Comparison of ENCODE assay signal across 23 cellular contexts in the genomic region with DNA sequence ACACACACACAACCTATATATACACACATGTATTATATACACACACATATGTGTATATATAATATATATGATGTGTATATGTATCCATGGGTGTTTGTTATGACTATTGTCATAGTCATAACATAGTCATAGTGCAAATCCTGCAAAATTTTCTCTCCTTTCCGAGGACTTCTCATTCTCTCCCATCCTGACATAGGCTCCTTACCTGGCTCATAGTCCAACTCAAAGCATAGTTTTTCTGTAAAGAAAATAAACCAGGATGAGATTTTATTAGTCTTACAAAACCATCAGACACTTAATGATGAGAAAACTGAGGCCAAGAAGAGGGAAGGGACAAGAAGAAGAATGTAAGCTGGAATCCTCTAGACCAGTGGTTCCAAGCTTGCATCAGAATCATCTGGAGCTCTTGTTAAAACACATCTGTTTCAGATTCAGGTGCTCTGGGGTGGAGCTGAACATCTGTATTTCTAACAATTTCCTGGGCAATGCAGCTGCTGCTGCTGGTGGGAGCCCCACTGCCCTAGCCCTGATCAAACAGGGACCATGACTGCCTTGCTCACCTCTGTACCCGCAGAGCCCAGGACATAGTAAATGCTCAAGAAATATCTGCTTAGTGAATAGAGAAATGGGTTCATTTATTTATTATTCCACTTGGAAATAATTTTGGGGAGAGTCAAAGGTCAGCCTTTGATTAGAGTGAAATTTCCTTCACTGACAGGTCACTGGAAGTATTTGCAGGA. TPM values are rescaled to one million over a fixed set of nuclear protein-coding genes. Genes with fewer than 3 reads are reported as not detected.
DNase-seq lines count a peak whose midpoint lies in the region; ATAC-seq, FAIRE-seq and TF ChIP-seq lines count a peak whose summit lies in the region.
"Had no signal": no experiment of that assay in that cellular context is flagged by ENCODE, and none has a peak within 500 bp of the region (broad histone marks: within the 10 kb centered on the region; RNA-seq: fewer than 3 reads in every experiment).

No MANE protein-coding gene starts in this region.

- POLR2A ChIA-PET in HepG2 (lab: Yijun Ruan, JAX): interaction anchor here (0.8 to 1.2 kb wide), 3 partner anchors 8 to 54 kb away, joined by 3 to 5 read pairs (median 5); a partner anchor contains a TSS

- intact Hi-C loops in HepG2 (cut with micrococcal nuclease; ENCODE audit: unreplicated experiment): no loop called here
- intact Hi-C loops in right lobe of liver (cut with DNase I): no loop called here
- intact Hi-C loops in lower lobe of right lung (cut with DNase I): no loop called here

- peak overlapping the region; percentile 57 for H3K4me2 ChIP-seq in HepG2 (ENCODE audit: low read depth, low read length)
- H3K4me2 ChIP-seq: KMS-11 had no signal

- in situ Hi-C loops in HepG2 (cut with HindIII; ENCODE audit: extremely low pct_ligation_motif_present, low pct_unique_long_range_greater_than_20kb): no loop called here

- BruUV-seq in HepG2 (replicated peaks; lab: Mats Ljungman, UMichigan): no TSS peak

- TF ChIP-seq EP300 in HepG2 (IDR thresholded peaks at IDR 0.05; ENCODE audit: low read depth in 2 of 2, low read length in 2 of 2) (no peak), HepG2 (CRISPR knock-in tag; IDR thresholded peaks at IDR 0.05; ENCODE audit: borderline replicate concordance) (no peak)

- 75% methylated on average over 2 of the region's 2 CpGs for WGBS in HepG2 (ENCODE audit: low lambda C conversion rate)
- 77% methylated on average over 2 of the region's 2 CpGs for WGBS in right lobe of liver (ENCODE audit: insufficient coverage, low coverage, low lambda C conversion rate, missing lambda C conversion rate)

- H3K4me1 ChIP-seq in HepG2 (ENCODE audit: insufficient read depth, low read length): peaks cover 70% of the 10 kb centered on the region
- H3K4me1 ChIP-seq in right lobe of liver: no peaks in the 10 kb centered on the region
- peaks cover 17% of the 10 kb centered on the region for H3K4me1 ChIP-seq in foreskin keratinocyte
- H3K4me1 ChIP-seq in lower lobe of right lung: peaks cover 27% of the 10 kb centered on the region

- no peak overlapping the region for H2AFZ ChIP-seq in HepG2 (ENCODE audit: low read length)

- H3K27ac ChIP-seq in HepG2 (ENCODE audit: extremely low read length, insufficient read depth, low read length) (no peak overlapping the region), right lobe of liver (peak overlapping the region in 1 of 3 donors; percentile 15), foreskin keratinocyte (no peak overlapping the region), lower lobe of right lung (no peak overlapping the region)
- H3K27ac ChIP-seq: KMS-11, upper lobe of right lung had no signal

- H3K9me3 ChIP-seq in HepG2 (ENCODE audit: low read length) (no peaks in the 10 kb centered on the region), right lobe of liver (no peaks in the 10 kb centered on the region), lower lobe of right lung (no peaks in the 10 kb centered on the region)
- H3K9me3 ChIP-seq: mucosa of descending colon, upper lobe of right lung had no signal

- FAIRE-seq in HepG2 (lab: Jason Lieb, UNC): no peak

- CTCF ChIA-PET in HepG2 (lab: Yijun Ruan, JAX; ENCODE audit: low intra/inter-chr PET ratio, low total read pairs): no interaction called here

- no peaks in the 10 kb centered on the region for H3K27me3 ChIP-seq in HepG2 (ENCODE audit: control insufficient read depth in 1 of 2, insufficient read depth in 2 of 2, low read length in 2 of 2)
- no peaks in the 10 kb centered on the region for H3K27me3 ChIP-seq in right lobe of liver
- H3K27me3 ChIP-seq in foreskin keratinocyte: peaks cover 33% of the 10 kb centered on the region
- H3K27me3 ChIP-seq in lower lobe of right lung (ENCODE audit: low read depth): no peaks in the 10 kb centered on the region
- H3K27me3 ChIP-seq: upper lobe of right lung had no signal

- no peak overlapping the region for H3K9ac ChIP-seq in HepG2 (ENCODE audit: insufficient read depth, low read depth, low read length)
- H3K9ac ChIP-seq: KMS-11 had no signal

- ATAC-seq in HepG2 (no peak), right lobe of liver (no peak), foreskin keratinocyte (peak; percentile 57), lower lobe of right lung (no peak)
- ATAC-seq: activated CD4-positive, alpha-beta T cell treated with anti-CD3 and anti-CD28 coated beads for 36 hours; stimulated activated naive CD8-positive, alpha-beta T cell treated with anti-CD3 and anti-CD28 coated beads, Interleukin-15, amount 100 ng/mL, for 72 hours had no signal

- H3K4me3 ChIP-seq in HepG2 (replicated peaks in 1 of 3; ENCODE audit: insufficient read depth in 1 of 3, low read depth in 2 of 3, low read length in 3 of 3) (no peak overlapping the region; a peak in 1 of 6 replicates), right lobe of liver (no peak overlapping the region), lower lobe of right lung (no peak overlapping the region)
- H3K4me3 ChIP-seq: mucosa of descending colon, upper lobe of right lung had no signal

- no peaks in the 10 kb centered on the region for H4K20me1 ChIP-seq in HepG2 (ENCODE audit: insufficient read depth, low read length)

- H3K36me3 ChIP-seq in HepG2 (replicated peaks in 1 of 2; ENCODE audit: control insufficient read depth in 1 of 2, insufficient read depth in 2 of 2, low read length in 2 of 2): no peaks in the 10 kb centered on the region
- H3K36me3 ChIP-seq in right lobe of liver: no peaks in the 10 kb centered on the region
- no peaks in the 10 kb centered on the region for H3K36me3 ChIP-seq in lower lobe of right lung
- H3K36me3 ChIP-seq: upper lobe of right lung had no signal

- TF ChIP-seq POLR2A in HepG2 (IDR thresholded peaks at IDR 0.05; ENCODE audit: insufficient read depth in 1 of 2, low read depth in 2 of 2, low read length in 2 of 2) (no peak), right lobe of liver (IDR thresholded peaks at IDR 0.05) (no peak)

- no peaks in the 10 kb centered on the region for H3K79me2 ChIP-seq in HepG2 (ENCODE audit: insufficient read depth, low read length)

- TF ChIP-seq CTCF in HepG2 (CRISPR knock-in tag; IDR thresholded peaks at IDR 0.05) (no peak), right lobe of liver (IDR thresholded peaks at IDR 0.05) (no peak), foreskin keratinocyte (conservative IDR thresholded peaks at IDR 0.05) (no peak), lower lobe of right lung (IDR thresholded peaks at IDR 0.05) (no peak)

- DNase-seq in HepG2 (ENCODE audit: low spot score) (no peak), right lobe of liver (no peak), foreskin keratinocyte (peak in 1 of 2 donors; percentile 13), NCI-H748 treated with DMSO at 0.1 percent for 48 hours (lab: John Stamatoyannopoulos, UW) (no peak), UCSD-AML1 (lab: John Stamatoyannopoulos, UW; ENCODE audit: unreplicated experiment) (no peak), lower lobe of right lung (no peak)
- DNase-seq: activated CD4-positive, alpha-beta T cell treated with anti-CD3 and anti-CD28 coated beads for 36 hours; activated effector memory CD4-positive, alpha-beta T cell treated with anti-CD3 and anti-CD28 coated beads, Interleukin-2, amount 50 U/mL, for 16 hours; central memory CD4-positive, alpha-beta T cell; DMS79; effector memory CD4-positive, alpha-beta T cell; H7; hippocampal formation; NCI-H1105 treated with DMSO at 0.1 percent for 48 hours; NCI-H2171 treated with DMSO at 0.1 percent for 48 hours; NCI-H774; nucleus accumbens; stimulated activated naive CD8-positive, alpha-beta T cell treated with anti-CD3 and anti-CD28 coated beads, Interleukin-15, amount 100 ng/mL, for 72 hours; upper lobe of right lung had no signal

- TF ChIP-seq RAD21 in HepG2 (CRISPR knock-in tag; IDR thresholded peaks at IDR 0.05): no peak

RNA-seq across cellular contexts. Expression of a gene that starts 5.3 kb away (rescaled TPM):
- total RNA-seq in HepG2 (2016; rRNA removed; fragmentation: Illumina TruSeq; extraction: Trizol) (4.1 and 4.5 TPM in 2 replicates), right lobe of liver (1 to 10 TPM in 5 of 6 experiments, under 1 TPM in 1; 0.74 to 2.4 (median 1.4) TPM), foreskin keratinocyte (not detected in 2 replicates), lower lobe of right lung (not detected)
- total RNA-seq in HepG2 (2016; cell fraction: cytosol; rRNA removed; fragmentation: Illumina TruSeq; extraction: Trizol; ENCODE audit: low read depth): 0.44 and 0.61 TPM in 2 replicates
- 3.6 and 4.2 TPM in 2 replicates for total RNA-seq in HepG2 (2016; cell fraction: insoluble cytoplasmic fraction; rRNA removed; fragmentation: Illumina TruSeq; extraction: Trizol)
- total RNA-seq in HepG2 (2016; cell fraction: membrane; rRNA removed; fragmentation: Illumina TruSeq; extraction: Trizol): 2.1 and 2.3 TPM in 2 replicates
- 4.0 and 4.1 TPM in 2 replicates for total RNA-seq in HepG2 (2016; cell fraction: nucleus; rRNA removed; fragmentation: Illumina TruSeq; extraction: Trizol)
- polyA plus RNA-seq in HepG2 (2011; rRNA removed) (6.8 and 7.6 TPM in 2 replicates), foreskin keratinocyte (not detected in 2 replicates)
- polyA plus RNA-seq in HepG2 (2011; cell fraction: cytosol; rRNA removed): 3.3 and 4.0 TPM in 2 replicates
- polyA plus RNA-seq in HepG2 (2011; cell fraction: nucleus; rRNA removed): 11.9 and 13.4 TPM in 2 replicates
- polyA plus RNA-seq in HepG2 (2012): 4.9 and 6.0 TPM in 2 replicates
- 0.32 and 0.33 TPM in 2 replicates for polyA plus RNA-seq in HepG2 (2016; cell fraction: cytosol; fragmentation: Illumina TruSeq; extraction: Trizol; ENCODE audit: low read depth)
- polyA plus RNA-seq in HepG2 (2016; cell fraction: insoluble cytoplasmic fraction; fragmentation: Illumina TruSeq; extraction: Trizol; ENCODE audit: low read depth): 4.6 and 4.8 TPM in 2 replicates
- 1.0 and 1.3 TPM in 2 replicates for polyA plus RNA-seq in HepG2 (2016; cell fraction: membrane; fragmentation: Illumina TruSeq; extraction: Trizol; ENCODE audit: low read depth)
- 8.1 and 9.5 TPM in 2 replicates for polyA plus RNA-seq in HepG2 (2016; cell fraction: nucleus; fragmentation: Illumina TruSeq; extraction: Trizol; ENCODE audit: insufficient read depth, low read depth)
- polyA minus RNA-seq in HepG2 (2011; rRNA and poly(A)+ RNA removed; ENCODE audit: low replicate concordance): 0.05 and 3.6 TPM in 2 replicates
- polyA minus RNA-seq in HepG2 (2011; cell fraction: cytosol; rRNA and poly(A)+ RNA removed): 2.0 and 2.2 TPM in 2 replicates
- 4.0 and 5.1 TPM in 2 replicates for polyA minus RNA-seq in HepG2 (2011; cell fraction: nucleus; rRNA and poly(A)+ RNA removed)
- total RNA-seq: A673, H7, right cardiac atrium, upper lobe of right lung had no signal
- polyA plus RNA-seq: right cardiac atrium had no signal

RNA-seq across cellular contexts. Expression of a gene that starts 7.7 kb away (rescaled TPM):
- total RNA-seq in HepG2 (2016; rRNA removed; fragmentation: Illumina TruSeq; extraction: Trizol): 30.4 and 35.1 TPM in 2 replicates
- 5.9 and 7.6 TPM in 2 replicates for total RNA-seq in HepG2 (2016; cell fraction: cytosol; rRNA removed; fragmentation: Illumina TruSeq; extraction: Trizol; ENCODE audit: low read depth)
- 25.6 and 34.0 TPM in 2 replicates for total RNA-seq in HepG2 (2016; cell fraction: insoluble cytoplasmic fraction; rRNA removed; fragmentation: Illumina TruSeq; extraction: Trizol)
- total RNA-seq in HepG2 (2016; cell fraction: membrane; rRNA removed; fragmentation: Illumina TruSeq; extraction: Trizol): 13.2 and 15.4 TPM in 2 replicates
- 26.9 and 31.0 TPM in 2 replicates for total RNA-seq in HepG2 (2016; cell fraction: nucleus; rRNA removed; fragmentation: Illumina TruSeq; extraction: Trizol)
- 38.2 and 41.7 TPM in 2 replicates for polyA plus RNA-seq in HepG2 (2011; rRNA removed)
- 29.0 and 39.2 TPM in 2 replicates for polyA plus RNA-seq in HepG2 (2011; cell fraction: cytosol; rRNA removed)
- 86.1 and 97.2 TPM in 2 replicates for polyA plus RNA-seq in HepG2 (2011; cell fraction: nucleus; rRNA removed)
- polyA plus RNA-seq in HepG2 (2012): 34.9 and 37.3 TPM in 2 replicates
- 4.4 and 6.6 TPM in 2 replicates for polyA plus RNA-seq in HepG2 (2016; cell fraction: cytosol; fragmentation: Illumina TruSeq; extraction: Trizol; ENCODE audit: low read depth)
- 20.8 and 23.2 TPM in 2 replicates for polyA plus RNA-seq in HepG2 (2016; cell fraction: insoluble cytoplasmic fraction; fragmentation: Illumina TruSeq; extraction: Trizol; ENCODE audit: low read depth)
- polyA plus RNA-seq in HepG2 (2016; cell fraction: membrane; fragmentation: Illumina TruSeq; extraction: Trizol; ENCODE audit: low read depth): 8.8 and 10.0 TPM in 2 replicates
- polyA plus RNA-seq in HepG2 (2016; cell fraction: nucleus; fragmentation: Illumina TruSeq; extraction: Trizol; ENCODE audit: insufficient read depth, low read depth): 40.0 and 40.3 TPM in 2 replicates
- 0.12 and 47.7 TPM in 2 replicates for polyA minus RNA-seq in HepG2 (2011; rRNA and poly(A)+ RNA removed; ENCODE audit: low replicate concordance)
- 22.0 and 26.2 TPM in 2 replicates for polyA minus RNA-seq in HepG2 (2011; cell fraction: cytosol; rRNA and poly(A)+ RNA removed)
- polyA minus RNA-seq in HepG2 (2011; cell fraction: nucleus; rRNA and poly(A)+ RNA removed): 45.7 and 67.4 TPM in 2 replicates
- 10 to 100 TPM in 1 of 6 experiments, 1 to 10 TPM in 5; 1.7 to 17.7 (median 5.7) TPM for total RNA-seq in right lobe of liver
- not detected in 2 replicates for total RNA-seq in foreskin keratinocyte
- not detected in 2 replicates for polyA plus RNA-seq in foreskin keratinocyte
- total RNA-seq in lower lobe of right lung: not detected
- total RNA-seq: A673, H7, right cardiac atrium, upper lobe of right lung had no signal
- polyA plus RNA-seq: right cardiac atrium had no signal

RNA-seq across cellular contexts. Expression of a gene that starts 19.8 kb away (rescaled TPM):
- total RNA-seq in HepG2 (2016; rRNA removed; fragmentation: Illumina TruSeq; extraction: Trizol) (0.13 TPM in 1 of 2 replicates, not detected in the other), right lobe of liver (1 to 10 TPM in 1 of 6 experiments, under 1 TPM in 1, not detected in 4; 0.18 to 5.2 TPM), foreskin keratinocyte (not detected in 2 replicates), lower lobe of right lung (not detected)
- total RNA-seq in HepG2 (2016; cell fraction: cytosol; rRNA removed; fragmentation: Illumina TruSeq; extraction: Trizol; ENCODE audit: low read depth): not detected in 2 replicates
- 0.09 and 0.10 TPM in 2 replicates for total RNA-seq in HepG2 (2016; cell fraction: insoluble cytoplasmic fraction; rRNA removed; fragmentation: Illumina TruSeq; extraction: Trizol)
- not detected in 2 replicates for total RNA-seq in HepG2 (2016; cell fraction: membrane; rRNA removed; fragmentation: Illumina TruSeq; extraction: Trizol)
- not detected in 2 replicates for total RNA-seq in HepG2 (2016; cell fraction: nucleus; rRNA removed; fragmentation: Illumina TruSeq; extraction: Trizol)
- polyA plus RNA-seq in HepG2 (2011; rRNA removed) (0.58 and 0.88 TPM in 2 replicates), foreskin keratinocyte (not detected in 2 replicates)
- 0.39 and 0.55 TPM in 2 replicates for polyA plus RNA-seq in HepG2 (2011; cell fraction: cytosol; rRNA removed)
- 0.53 and 0.64 TPM in 2 replicates for polyA plus RNA-seq in HepG2 (2011; cell fraction: nucleus; rRNA removed)
- 0.29 TPM in 1 of 2 replicates, not detected in the other for polyA plus RNA-seq in HepG2 (2012)
- not detected in 2 replicates for polyA plus RNA-seq in HepG2 (2016; cell fraction: cytosol; fragmentation: Illumina TruSeq; extraction: Trizol; ENCODE audit: low read depth)
- polyA plus RNA-seq in HepG2 (2016; cell fraction: insoluble cytoplasmic fraction; fragmentation: Illumina TruSeq; extraction: Trizol; ENCODE audit: low read depth): 0.12 TPM in 1 of 2 replicates, not detected in the other
- not detected in 2 replicates for polyA plus RNA-seq in HepG2 (2016; cell fraction: membrane; fragmentation: Illumina TruSeq; extraction: Trizol; ENCODE audit: low read depth)
- not detected in 2 replicates for polyA plus RNA-seq in HepG2 (2016; cell fraction: nucleus; fragmentation: Illumina TruSeq; extraction: Trizol; ENCODE audit: insufficient read depth, low read depth)
- 0.21 and 0.82 TPM in 2 replicates for polyA minus RNA-seq in HepG2 (2011; rRNA and poly(A)+ RNA removed; ENCODE audit: low replicate concordance)
- 0.69 TPM in 1 of 2 replicates, not detected in the other for polyA minus RNA-seq in HepG2 (2011; cell fraction: cytosol; rRNA and poly(A)+ RNA removed)
- polyA minus RNA-seq in HepG2 (2011; cell fraction: nucleus; rRNA and poly(A)+ RNA removed): 0.64 and 0.75 TPM in 2 replicates
- total RNA-seq: A673; activated CD4-positive, alpha-beta T cell treated with anti-CD3 and anti-CD28 coated beads for 36 hours; H7; right cardiac atrium; upper lobe of right lung had no signal
- polyA plus RNA-seq: right cardiac atrium had no signal

RNA-seq across cellular contexts. Expression of a gene that starts 42.8 kb away (rescaled TPM):
- 0.51 TPM in 1 of 2 replicates, not detected in the other for total RNA-seq in HepG2 (2016; rRNA removed; fragmentation: Illumina TruSeq; extraction: Trizol)
- total RNA-seq in HepG2 (2016; cell fraction: cytosol; rRNA removed; fragmentation: Illumina TruSeq; extraction: Trizol; ENCODE audit: low read depth): not detected in 2 replicates
- 0.11 TPM in 1 of 2 replicates, not detected in the other for total RNA-seq in HepG2 (2016; cell fraction: insoluble cytoplasmic fraction; rRNA removed; fragmentation: Illumina TruSeq; extraction: Trizol)
- not detected in 2 replicates for total RNA-seq in HepG2 (2016; cell fraction: membrane; rRNA removed; fragmentation: Illumina TruSeq; extraction: Trizol)
- total RNA-seq in HepG2 (2016; cell fraction: nucleus; rRNA removed; fragmentation: Illumina TruSeq; extraction: Trizol): 0.16 and 0.19 TPM in 2 replicates
- polyA plus RNA-seq in HepG2 (2011; rRNA removed): 0.13 and 0.33 TPM in 2 replicates
- polyA plus RNA-seq in HepG2 (2011; cell fraction: cytosol; rRNA removed): 0.07 and 0.09 TPM in 2 replicates
- 0.76 and 0.97 TPM in 2 replicates for polyA plus RNA-seq in HepG2 (2011; cell fraction: nucleus; rRNA removed)
- polyA plus RNA-seq in HepG2 (2012): 3.9 and 7.8 TPM in 2 replicates
- 0.08 and 0.22 TPM in 2 replicates for polyA plus RNA-seq in HepG2 (2016; cell fraction: cytosol; fragmentation: Illumina TruSeq; extraction: Trizol; ENCODE audit: low read depth)
- polyA plus RNA-seq in HepG2 (2016; cell fraction: insoluble cytoplasmic fraction; fragmentation: Illumina TruSeq; extraction: Trizol; ENCODE audit: low read depth): not detected in 2 replicates
- not detected in 2 replicates for polyA plus RNA-seq in HepG2 (2016; cell fraction: membrane; fragmentation: Illumina TruSeq; extraction: Trizol; ENCODE audit: low read depth)
- polyA plus RNA-seq in HepG2 (2016; cell fraction: nucleus; fragmentation: Illumina TruSeq; extraction: Trizol; ENCODE audit: insufficient read depth, low read depth): 0.30 TPM in 1 of 2 replicates, not detected in the other
- 0.09 and 0.16 TPM in 2 replicates for polyA minus RNA-seq in HepG2 (2011; rRNA and poly(A)+ RNA removed; ENCODE audit: low replicate concordance)
- not detected in 2 replicates for polyA minus RNA-seq in HepG2 (2011; cell fraction: cytosol; rRNA and poly(A)+ RNA removed)
- polyA minus RNA-seq in HepG2 (2011; cell fraction: nucleus; rRNA and poly(A)+ RNA removed): 1.3 and 3.5 TPM in 2 replicates
- total RNA-seq in right lobe of liver: 1 to 10 TPM in 1 of 6 experiments, under 1 TPM in 5; 0.32 to 5.1 (median 0.60) TPM
- total RNA-seq in foreskin keratinocyte: 0.04 TPM in 1 of 2 replicates, not detected in the other
- polyA plus RNA-seq in foreskin keratinocyte: 0.12 TPM in 2 replicates
- total RNA-seq in lower lobe of right lung: 0.62 TPM
- total RNA-seq: A673; activated CD4-positive, alpha-beta T cell treated with anti-CD3 and anti-CD28 coated beads for 36 hours; H7; right cardiac atrium had no signal
- polyA plus RNA-seq: right cardiac atrium had no signal

RNA-seq across cellular contexts. Expression of a gene that starts 57.5 kb away (rescaled TPM):
- total RNA-seq in HepG2 (2016; rRNA removed; fragmentation: Illumina TruSeq; extraction: Trizol) (38.7 and 46.2 TPM in 2 replicates), right lobe of liver (10 to 100 TPM; 28.8 to 47.5 (median 38.9) TPM), foreskin keratinocyte (34.2 and 38.1 TPM in 2 replicates), lower lobe of right lung (46.0 TPM)
- 9.6 and 10.3 TPM in 2 replicates for total RNA-seq in HepG2 (2016; cell fraction: cytosol; rRNA removed; fragmentation: Illumina TruSeq; extraction: Trizol; ENCODE audit: low read depth)
- total RNA-seq in HepG2 (2016; cell fraction: insoluble cytoplasmic fraction; rRNA removed; fragmentation: Illumina TruSeq; extraction: Trizol): 37.1 and 41.8 TPM in 2 replicates
- 26.1 and 27.6 TPM in 2 replicates for total RNA-seq in HepG2 (2016; cell fraction: membrane; rRNA removed; fragmentation: Illumina TruSeq; extraction: Trizol)
- total RNA-seq in HepG2 (2016; cell fraction: nucleus; rRNA removed; fragmentation: Illumina TruSeq; extraction: Trizol): 24.8 and 31.3 TPM in 2 replicates
- polyA plus RNA-seq in HepG2 (2011; rRNA removed) (27.1 and 28.1 TPM in 2 replicates), foreskin keratinocyte (25.3 and 26.0 TPM in 2 replicates)
- 21.8 and 22.0 TPM in 2 replicates for polyA plus RNA-seq in HepG2 (2011; cell fraction: cytosol; rRNA removed)
- polyA plus RNA-seq in HepG2 (2011; cell fraction: nucleus; rRNA removed): 35.8 and 38.4 TPM in 2 replicates
- 25.7 and 28.0 TPM in 2 replicates for polyA plus RNA-seq in HepG2 (2012)
- polyA plus RNA-seq in HepG2 (2016; cell fraction: cytosol; fragmentation: Illumina TruSeq; extraction: Trizol; ENCODE audit: low read depth): 4.6 and 5.3 TPM in 2 replicates
- polyA plus RNA-seq in HepG2 (2016; cell fraction: insoluble cytoplasmic fraction; fragmentation: Illumina TruSeq; extraction: Trizol; ENCODE audit: low read depth): 44.5 and 52.1 TPM in 2 replicates
- 13.3 and 13.6 TPM in 2 replicates for polyA plus RNA-seq in HepG2 (2016; cell fraction: membrane; fragmentation: Illumina TruSeq; extraction: Trizol; ENCODE audit: low read depth)
- 60.9 and 65.2 TPM in 2 replicates for polyA plus RNA-seq in HepG2 (2016; cell fraction: nucleus; fragmentation: Illumina TruSeq; extraction: Trizol; ENCODE audit: insufficient read depth, low read depth)
- polyA minus RNA-seq in HepG2 (2011; rRNA and poly(A)+ RNA removed; ENCODE audit: low replicate concordance): 37.4 and 51.8 TPM in 2 replicates
- 14.8 and 19.4 TPM in 2 replicates for polyA minus RNA-seq in HepG2 (2011; cell fraction: cytosol; rRNA and poly(A)+ RNA removed)
- polyA minus RNA-seq in HepG2 (2011; cell fraction: nucleus; rRNA and poly(A)+ RNA removed): 23.9 and 26.0 TPM in 2 replicates
